Comparison of ENCODE assay signal across 8 cellular contexts in the genomic region with DNA sequence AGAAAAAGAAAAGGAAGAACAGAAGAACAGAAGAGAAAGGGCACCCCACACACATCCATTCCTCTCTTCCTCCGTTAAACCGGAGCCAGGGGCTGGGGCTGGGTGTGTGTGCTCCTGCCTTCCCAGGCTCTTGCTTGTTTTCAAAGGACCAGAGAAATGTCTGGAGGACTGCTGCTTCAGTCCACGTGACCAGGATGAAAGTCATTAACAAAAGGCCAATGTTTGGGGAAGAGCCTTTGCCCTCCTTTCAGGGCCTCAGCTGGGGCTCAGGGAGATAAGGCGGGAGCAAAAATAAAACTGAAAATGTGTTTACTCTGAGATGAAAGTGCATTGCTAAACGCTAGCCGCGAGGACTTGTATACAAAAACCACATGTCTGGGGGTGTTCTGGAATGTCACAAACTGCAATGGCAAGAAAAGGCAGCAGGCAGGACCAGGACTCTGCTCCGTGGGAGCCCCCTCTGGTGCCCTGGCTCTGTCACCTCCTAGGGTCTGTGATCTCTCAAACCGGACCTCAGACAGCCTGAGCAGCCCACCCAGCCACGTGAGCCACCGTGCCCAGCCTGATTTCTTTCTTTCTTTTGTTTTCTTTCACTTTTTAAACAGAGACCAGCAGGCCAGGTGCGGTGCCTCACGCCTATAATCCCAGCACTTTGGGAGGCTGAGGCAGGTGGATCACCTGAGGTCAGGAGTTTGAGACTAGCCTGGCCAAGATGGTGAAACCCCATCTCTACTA. TPM values are rescaled to one million over a fixed set of nuclear protein-coding genes. Genes with fewer than 3 reads are reported as not detected.
DNase-seq lines count a peak whose midpoint lies in the region; FAIRE-seq and TF ChIP-seq lines count a peak whose summit lies in the region.

No MANE protein-coding gene starts in this region.

- no peaks in the 10 kb centered on the region for H3K27me3 ChIP-seq in esophagus (ENCODE audit: control insufficient read depth in 1 of 2, insufficient read depth in 2 of 2, low read length in 2 of 2)

- WGBS in esophagus, 2 donors = 18 to 30% methylated on average over 13 of the region's 13 CpGs

- H3K27ac ChIP-seq in esophagus (ENCODE audit: low read depth in 2 of 2, low read length in 1 of 2) = peak overlapping the region; percentile 15 to 67
- no peak overlapping the region for H3K27ac ChIP-seq in RWPE1

- H3K27me3 Mint-ChIP-seq in nephron progenitor cell (ENCODE audit: low read depth, poor library complexity) = peaks cover 3% of the 10 kb centered on the region

- H3K9me3 Mint-ChIP-seq in nephron progenitor cell = no peaks in the 10 kb centered on the region

- TF ChIP-seq CTCF in nephron progenitor cell (IDR thresholded peaks at IDR 0.05) (no peak), RWPE1 (conservative IDR thresholded peaks at IDR 0.05; ENCODE audit: low read depth) (no peak)

- POLR2A ChIA-PET in RWPE1 (lab: Yijun Ruan, JAX; ENCODE audit: low non-redundant PET) = no interaction called here

- no peaks in the 10 kb centered on the region for H3K36me3 Mint-ChIP-seq in nephron progenitor cell (ENCODE audit: low read depth)

- H3K27ac Mint-ChIP-seq in nephron progenitor cell = peak overlapping the region; percentile 97

- DNase-seq in GM18507 (ENCODE audit: extremely low spot score, insufficient read length, low read depth) (no peak), NOMO-1 treated with dmso at 0.1 percent for 144 hours (lab: John Stamatoyannopoulos, UW; ENCODE audit: unreplicated experiment) (peak; percentile 26), nephron progenitor cell (no peak), NCI-H345 (lab: John Stamatoyannopoulos, UW) (no peak), activated gamma-delta T cell treated with Interleukin-2 at 50 U/mL for 16 hours (no peak), NCI-H82 (lab: John Stamatoyannopoulos, UW) (no peak), RWPE1 (ENCODE audit: low spot score) (no peak)

- no peaks in the 10 kb centered on the region for H3K4me1 ChIP-seq in esophagus (ENCODE audit: control insufficient read depth in 2 of 2, insufficient read depth in 2 of 2, low read length in 1 of 2)

- H3K4me3 Mint-ChIP-seq in nephron progenitor cell = peak overlapping the region; percentile 38

- no peak overlapping the region for H3K4me3 ChIP-seq in esophagus (ENCODE audit: low read depth in 1 of 2, low read length in 2 of 2)

- peaks cover 31% of the 10 kb centered on the region for H3K4me1 Mint-ChIP-seq in nephron progenitor cell

- FAIRE-seq in GM18507 (lab: Jason Lieb, UNC) = peak; percentile 84

- no peaks in the 10 kb centered on the region for H3K9me3 ChIP-seq in esophagus (ENCODE audit: control insufficient read depth in 2 of 2, insufficient read depth in 1 of 2, low read depth in 1 of 2, low read length in 1 of 2)

- no peaks in the 10 kb centered on the region for H3K36me3 ChIP-seq in esophagus (ENCODE audit: control insufficient read depth in 2 of 2, insufficient read depth in 2 of 2, low read length in 1 of 2)

- CTCF ChIA-PET in RWPE1 (lab: Yijun Ruan, JAX) = no interaction called here

RNA-seq across cellular contexts. Expression of gene MYH9, which starts 31.6 kb away (rescaled TPM):
- polyA plus RNA-seq in esophagus = 100 to 1,000 TPM; 107 to 114 TPM
